ENCODE assay signal across 22 cellular contexts in the genomic region with DNA sequence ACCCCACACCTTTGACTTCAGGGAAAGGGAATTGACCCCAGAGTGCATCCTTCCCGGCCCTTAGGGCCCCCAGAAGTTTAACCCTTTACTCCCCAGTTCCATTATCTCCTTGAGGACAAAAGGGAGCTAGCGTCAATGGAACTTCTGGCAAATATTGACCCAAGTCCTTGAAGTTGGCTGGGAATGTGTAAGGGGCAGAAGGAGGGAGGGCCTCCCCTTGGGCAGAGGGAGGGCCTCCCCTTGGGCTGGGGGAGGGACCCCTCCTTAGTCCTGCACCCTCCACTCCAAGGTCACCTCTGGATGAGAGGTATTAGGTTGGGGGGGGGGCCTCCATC. TPM values are rescaled to one million over a fixed set of nuclear protein-coding genes. Genes with fewer than 3 reads are reported as not detected.
A peak's percentile ranks its signal among the peaks of the same experiment; 100 is the strongest.
DNase-seq lines count a peak whose midpoint lies in the region; ATAC-seq, FAIRE-seq and TF ChIP-seq lines count a peak whose summit lies in the region.
"Had no signal": no experiment of that assay in that cellular context is flagged by ENCODE, and none has a peak within 500 bp of the region (broad histone marks: within the 10 kb centered on the region; RNA-seq: fewer than 3 reads in every experiment).

No MANE protein-coding gene starts in this region.

- peaks cover 0 to 17% of the 10 kb centered on the region in 2 experiments for H4K20me1 ChIP-seq in H1 (replicated peaks in 1 of 2; ENCODE audit: control insufficient read depth in 1 of 2, insufficient read depth in 2 of 2, low read length in 2 of 2)
- no peaks in the 10 kb centered on the region for H4K20me1 ChIP-seq in osteoblast (ENCODE audit: insufficient read depth, low read length)

- H4K91ac ChIP-seq in H1 (replicated peaks; ENCODE audit: insufficient read length, low read length) = peak overlapping the region; percentile 96

- no peaks in the 10 kb centered on the region for H3K79me2 ChIP-seq in H1 (ENCODE audit: control insufficient read depth in 1 of 2, insufficient read depth in 2 of 2, low read length in 2 of 2)
- no peaks in the 10 kb centered on the region for H3K79me2 ChIP-seq in osteoblast (ENCODE audit: insufficient read depth, low read length)

- H3K23me2 ChIP-seq in H1 (ENCODE audit: low read depth, low read length) = peaks cover 24% of the 10 kb centered on the region

- WGBS in H1 (ENCODE audit: extremely low coverage in 1 of 2, insufficient coverage in 1 of 2, insufficient read length in 1 of 2, insufficient replicate concordance in 2 of 2, low coverage in 1 of 2, low lambda C conversion rate in 2 of 2, missing lambda C conversion rate in 1 of 2), 2 experiments = 42% methylated on average over 2 of the region's 2 CpGs; no CpG with 5 or more reads in 1 of the 2 experiments

- no peak for TF ChIP-seq EP300 in H1 (IDR thresholded peaks at IDR 0.05; ENCODE audit: borderline replicate concordance in 1 of 2, low read depth in 2 of 2, low read length in 2 of 2)

- no peak overlapping the region for H3K23ac ChIP-seq in H1 (ENCODE audit: insufficient read length)

- no peak overlapping the region for H3K18ac ChIP-seq in H1 (ENCODE audit: extremely low read depth, low read length)

- no peak overlapping the region for H2AK5ac ChIP-seq in H1 (ENCODE audit: low read depth, low read length)

- H2BK20ac ChIP-seq in H1 (ENCODE audit: low read length) = peak overlapping the region; percentile 4; the same call in 1 of the 2 replicates

- peak overlapping the region in 1 of 2 experiments; percentile 95; a peak in 2 of 4 replicates for H3K4me2 ChIP-seq in H1 (ENCODE audit: insufficient read depth in 1 of 2, low read depth in 2 of 2, low read length in 2 of 2)
- H3K4me2 ChIP-seq in osteoblast (ENCODE audit: insufficient read depth, low read length) = no peak overlapping the region
- H3K4me2 ChIP-seq: A549 had no signal

- H2BK15ac ChIP-seq in H1 (ENCODE audit: low read length) = no peak overlapping the region

- no peak overlapping the region for H4K5ac ChIP-seq in H1 (ENCODE audit: insufficient read length, low read depth, low read length)

- peaks cover 86 to 96% (median 96%) of the 10 kb centered on the region in 4 experiments for H3K27me3 ChIP-seq in H1 (replicated peaks in 1 of 4; ENCODE audit: control insufficient read depth in 3 of 4, extremely low read depth in 1 of 4, insufficient read depth in 3 of 4, low read length in 3 of 4)
- peaks cover 91 to 96% of the 10 kb centered on the region in 2 donors for H3K27me3 ChIP-seq in left lung
- peaks cover 75% of the 10 kb centered on the region for H3K27me3 ChIP-seq in osteoblast (ENCODE audit: insufficient read depth, low read length)

- POLR2A ChIA-PET in H1 (lab: Charles Lee; ENCODE audit: partially characterized antibody) = interaction anchor here (0.7 to 1.3 kb wide), 6 partner anchors 9 to 66 kb away, joined by 3 to 4 read pairs (median 3); no protein-coding TSS in a partner anchor

- peak; percentile 60 for ATAC-seq in left lung
- ATAC-seq in HG03354 (IDR thresholded peaks at IDR 0.05; ENCODE audit: poor library complexity, severe bottlenecking, unreplicated experiment) = no peak

- CTCF ChIA-PET in H1 (lab: Charles Lee; ENCODE audit: partially characterized antibody) = interaction anchor here (0.6 to 1.7 kb wide), 6 partner anchors 11 to 134 kb away, joined by 3 to 5 read pairs (median 4); no protein-coding TSS in a partner anchor

- no peak for FAIRE-seq in H1 (lab: Jason Lieb, UNC)
- FAIRE-seq: A549, GM12892, GM18507 had no signal

- no peak for TF ChIP-seq POLR2A in H1 (IDR thresholded peaks at IDR 0.05; ENCODE audit: control extremely low read depth in 1 of 2, low read depth in 2 of 2, low read length in 2 of 2)

- no peak overlapping the region for H3K14ac ChIP-seq in H1 (ENCODE audit: insufficient read length)

- H3K79me1 ChIP-seq in H1 (ENCODE audit: low read depth, low read length) = no peaks in the 10 kb centered on the region

- DNase-seq in DMS53 (lab: John Stamatoyannopoulos, UW) (peak; percentile 22), DMS53 treated with DMSO at 0.1 percent for 48 hours (lab: John Stamatoyannopoulos, UW; ENCODE audit: unreplicated experiment) (no peak), H1 (ENCODE audit: low read depth in 1 of 2, low spot score in 2 of 2) (no peak), left lung (no peak), osteoblast (ENCODE audit: insufficient read length, low spot score, missing footprints) (peak; percentile 80), kidney glomerular epithelial cell (lab: John Stamatoyannopoulos, UW) (no peak), foreskin melanocyte (no peak)
- DNase-seq: AML-193; Calu3; CD4-positive, alpha-beta memory T cell; DMS 273 treated with DMSO at 0.1 percent for 48 hours; DMS79; GDM1; GOT3; H9 had no signal

- peak overlapping the region; percentile 94; the same call in 1 of the 2 replicates for H2BK5ac ChIP-seq in H1 (ENCODE audit: low read depth, low read length)

- peaks cover 28 to 61% (median 41%) of the 10 kb centered on the region in 4 experiments for H3K4me1 ChIP-seq in H1 (replicated peaks in 1 of 4; ENCODE audit: control insufficient read depth in 3 of 4, insufficient read depth in 4 of 4, low read length in 3 of 4)
- H3K4me1 ChIP-seq in left lung = peaks cover 22 to 46% of the 10 kb centered on the region in 2 donors
- peaks cover 6% of the 10 kb centered on the region for H3K4me1 ChIP-seq in osteoblast (ENCODE audit: insufficient read depth, low read length)

- peaks cover 0 to 17% (median 0%) of the 10 kb centered on the region in 4 experiments; a peak in 1 of 8 replicates for H3K36me3 ChIP-seq in H1 (ENCODE audit: control insufficient read depth in 2 of 4, insufficient read depth in 4 of 4, low read length in 3 of 4)
- H3K36me3 ChIP-seq in left lung = no peaks in the 10 kb centered on the region
- H3K36me3 ChIP-seq in osteoblast (ENCODE audit: insufficient read depth, low read length) = no peaks in the 10 kb centered on the region

- H2AFZ ChIP-seq in H1 (ENCODE audit: low read length) = no peak overlapping the region
- H2AFZ ChIP-seq in osteoblast (ENCODE audit: low read length) = no peak overlapping the region

- no peak overlapping the region for H3K9ac ChIP-seq in H1 (replicated peaks in 1 of 4; ENCODE audit: extremely low read depth in 1 of 4, low read depth in 3 of 4, low read length in 3 of 4)

- H3K56ac ChIP-seq in H1 (replicated peaks; ENCODE audit: insufficient read length, low read depth, low read length) = no peak overlapping the region

- TF ChIP-seq RAD21 in H1 (IDR thresholded peaks at IDR 0.05 in 1 of 2, conservative IDR thresholded peaks at IDR 0.05 in 1 of 2; ENCODE audit: low read depth in 2 of 2, low read length in 2 of 2) = no peak

- H3K9me3 ChIP-seq in H1 (ENCODE audit: insufficient read depth in 2 of 2, low read depth in 1 of 2, low read length in 1 of 2) = no peaks in the 10 kb centered on the region
- no peaks in the 10 kb centered on the region for H3K9me3 ChIP-seq in left lung
- no peaks in the 10 kb centered on the region for H3K9me3 ChIP-seq in osteoblast (ENCODE audit: low read depth, low read length)
- H3K9me3 ChIP-seq: A549 had no signal

- TF ChIP-seq CTCF in H1 (IDR thresholded peaks at IDR 0.05; ENCODE audit: control extremely low read depth in 1 of 3, insufficient read depth in 1 of 3, low read depth in 1 of 3, low read length in 3 of 3) = no peak
- TF ChIP-seq CTCF in left lung (IDR thresholded peaks at IDR 0.05) = no peak
- no peak for TF ChIP-seq CTCF in osteoblast (IDR thresholded peaks at IDR 0.05; ENCODE audit: extremely low read depth, low read depth, low read length)

- H2BK12ac ChIP-seq in H1 (ENCODE audit: low read depth, low read length) = peak overlapping the region; percentile 68; the same call in 1 of the 2 replicates

- H3K4ac ChIP-seq in H1 (replicated peaks; ENCODE audit: insufficient read length, low read depth, low read length) = no peak overlapping the region

- H3K4me3 ChIP-seq in H1 (ENCODE audit: extremely low read depth in 1 of 4, insufficient read depth in 2 of 4, low read depth in 3 of 4, low read length in 4 of 4) = no peak overlapping the region
- no peak overlapping the region for H3K4me3 ChIP-seq in left lung
- H3K4me3 ChIP-seq in osteoblast (ENCODE audit: insufficient read depth, low read length) = no peak overlapping the region
- H3K4me3 ChIP-seq: A549 had no signal

- H2BK120ac ChIP-seq in H1 (replicated peaks; ENCODE audit: low read depth, low read length) = peak overlapping the region; percentile 39

- no peak overlapping the region for H3K27ac ChIP-seq in H1 (ENCODE audit: low read depth, low read length)
- H3K27ac ChIP-seq in left lung = no peak overlapping the region
- no peak overlapping the region for H3K27ac ChIP-seq in osteoblast (ENCODE audit: low read depth, low read length)
- H3K27ac ChIP-seq: 22Rv1, A549, C4-2B had no signal

- intact Hi-C loops in left lung (cut with DNase I) = no loop called here

- no peak overlapping the region for H4K8ac ChIP-seq in H1 (ENCODE audit: extremely low read depth, insufficient read depth, low read length)

RNA-seq across cellular contexts. Expression of gene TMEM59L, which starts 3.0 kb away (rescaled TPM):
- 8.6 and 12.2 TPM in 2 replicates for total RNA-seq in H1 (2021; fragmentation: NEBNext Ultra II Directional; extraction: Animal tissue kit (Norgen Biotek cat#: 25700))
- polyA plus RNA-seq in H1 (2011; rRNA removed) = 4.0 and 10.4 TPM in 2 replicates
- 6.1 TPM for polyA plus RNA-seq in H1 (2011; cell fraction: cytosol; rRNA removed)
- polyA plus RNA-seq in H1 (2011; cell fraction: nucleus; rRNA removed) = 34.5 TPM
- 5.8 to 11.5 TPM (median 11.1 TPM) in 4 replicates for polyA plus RNA-seq in H1 (2012, experiment 1 of 2)
- polyA plus RNA-seq in H1 (2012, experiment 2 of 2) = 10.7 TPM
- 37.3 TPM for polyA plus RNA-seq in H1 (2013, experiment 1 of 2)
- polyA plus RNA-seq in H1 (2013, experiment 2 of 2) = 37.3 TPM
- 0.56 and 0.82 TPM in 2 replicates for polyA minus RNA-seq in H1 (2011; rRNA and poly(A)+ RNA removed)
- polyA minus RNA-seq in H1 (2011; cell fraction: cytosol; rRNA and poly(A)+ RNA removed) = 9.2 TPM
- polyA minus RNA-seq in H1 (2011; cell fraction: nucleus; rRNA and poly(A)+ RNA removed) = 5.0 TPM
- total RNA-seq in left lung (1 to 10 TPM; 1.6 to 4.9 TPM), osteoblast (0.36 and 2.1 TPM in 2 replicates)
- total RNA-seq: CD4-positive, alpha-beta memory T cell; HT-29 had no signal
- polyA plus RNA-seq: CD4-positive, alpha-beta memory T cell had no signal

RNA-seq across cellular contexts. Expression of gene CRLF1, which starts 3.1 kb away (rescaled TPM):
- 9.5 and 10.3 TPM in 2 replicates for total RNA-seq in H1 (2021; fragmentation: NEBNext Ultra II Directional; extraction: Animal tissue kit (Norgen Biotek cat#: 25700))
- 7.2 and 19.2 TPM in 2 replicates for polyA plus RNA-seq in H1 (2011; rRNA removed)
- 10.3 TPM for polyA plus RNA-seq in H1 (2011; cell fraction: cytosol; rRNA removed)
- polyA plus RNA-seq in H1 (2011; cell fraction: nucleus; rRNA removed) = 15.8 TPM
- 5.8 to 11.1 TPM (median 9.9 TPM) in 4 replicates for polyA plus RNA-seq in H1 (2012, experiment 1 of 2)
- polyA plus RNA-seq in H1 (2012, experiment 2 of 2) = 10.1 TPM
- 46.8 TPM for polyA plus RNA-seq in H1 (2013, experiment 1 of 2)
- 48.9 TPM for polyA plus RNA-seq in H1 (2013, experiment 2 of 2)
- 0.68 and 2.1 TPM in 2 replicates for polyA minus RNA-seq in H1 (2011; rRNA and poly(A)+ RNA removed)
- 7.1 TPM for polyA minus RNA-seq in H1 (2011; cell fraction: cytosol; rRNA and poly(A)+ RNA removed)
- 2.5 TPM for polyA minus RNA-seq in H1 (2011; cell fraction: nucleus; rRNA and poly(A)+ RNA removed)
- total RNA-seq in left lung (10 to 100 TPM; 22.5 to 44.7 TPM), osteoblast (6.9 and 15.9 TPM in 2 replicates)
- total RNA-seq: Calu3; CD4-positive, alpha-beta memory T cell; HT-29 had no signal

RNA-seq across cellular contexts. Expression of gene REX1BD, which starts 21.1 kb away (rescaled TPM):
- 56.8 and 63.1 TPM in 2 replicates for total RNA-seq in H1 (2021; fragmentation: NEBNext Ultra II Directional; extraction: Animal tissue kit (Norgen Biotek cat#: 25700))
- 62.7 and 132 TPM in 2 replicates for polyA plus RNA-seq in H1 (2011; rRNA removed)
- polyA plus RNA-seq in H1 (2011; cell fraction: cytosol; rRNA removed) = 95.5 TPM
- polyA plus RNA-seq in H1 (2011; cell fraction: nucleus; rRNA removed) = 203 TPM
- polyA plus RNA-seq in H1 (2012, experiment 1 of 2) = 24.8 to 73.2 TPM (median 62.2 TPM) in 4 replicates
- polyA plus RNA-seq in H1 (2012, experiment 2 of 2) = 46.1 TPM
- polyA plus RNA-seq in H1 (2013, experiment 1 of 2) = 101 TPM
- polyA plus RNA-seq in H1 (2013, experiment 2 of 2) = 91.7 TPM
- polyA minus RNA-seq in H1 (2011; rRNA and poly(A)+ RNA removed) = 2.7 and 3.3 TPM in 2 replicates
- polyA minus RNA-seq in H1 (2011; cell fraction: cytosol; rRNA and poly(A)+ RNA removed) = 32.8 TPM
- 20.1 TPM for polyA minus RNA-seq in H1 (2011; cell fraction: nucleus; rRNA and poly(A)+ RNA removed)
- 10 to 100 TPM; 51.7 to 52.1 TPM for total RNA-seq in left lung
- total RNA-seq in osteoblast = 27.7 and 29.7 TPM in 2 replicates

RNA-seq across cellular contexts. Expression of gene KLHL26, which starts 27.1 kb away (rescaled TPM):
- total RNA-seq in H1 (2021; fragmentation: NEBNext Ultra II Directional; extraction: Animal tissue kit (Norgen Biotek cat#: 25700)) = 8.8 and 9.0 TPM in 2 replicates
- 2.2 and 6.7 TPM in 2 replicates for polyA plus RNA-seq in H1 (2011; rRNA removed)
- 5.5 TPM for polyA plus RNA-seq in H1 (2011; cell fraction: cytosol; rRNA removed)
- 6.8 TPM for polyA plus RNA-seq in H1 (2011; cell fraction: nucleus; rRNA removed)
- 4.9 to 9.1 TPM (median 6.0 TPM) in 4 replicates for polyA plus RNA-seq in H1 (2012, experiment 1 of 2)
- 5.2 TPM for polyA plus RNA-seq in H1 (2012, experiment 2 of 2)
- polyA plus RNA-seq in H1 (2013, experiment 1 of 2) = 4.2 TPM
- polyA plus RNA-seq in H1 (2013, experiment 2 of 2) = 4.0 TPM
- polyA minus RNA-seq in H1 (2011; rRNA and poly(A)+ RNA removed) = 6.3 and 8.8 TPM in 2 replicates
- polyA minus RNA-seq in H1 (2011; cell fraction: cytosol; rRNA and poly(A)+ RNA removed) = 11.4 TPM
- polyA minus RNA-seq in H1 (2011; cell fraction: nucleus; rRNA and poly(A)+ RNA removed) = 3.9 TPM
- total RNA-seq in left lung (10 to 100 TPM in 1 of 2 donors, 1 to 10 TPM in 1; 9.0 to 10.4 TPM), osteoblast (5.1 and 5.3 TPM in 2 replicates)

RNA-seq across cellular contexts. Expression of gene UBA52, which starts 38.0 kb away (rescaled TPM):
- total RNA-seq in H1 (2021; fragmentation: NEBNext Ultra II Directional; extraction: Animal tissue kit (Norgen Biotek cat#: 25700)) = 1,331 and 1,340 TPM in 2 replicates
- 2,924 and 5,409 TPM in 2 replicates for polyA plus RNA-seq in H1 (2011; rRNA removed)
- 3,548 TPM for polyA plus RNA-seq in H1 (2011; cell fraction: cytosol; rRNA removed)
- polyA plus RNA-seq in H1 (2011; cell fraction: nucleus; rRNA removed) = 1,787 TPM
- polyA plus RNA-seq in H1 (2012, experiment 1 of 2) = 2,370 to 2,796 TPM (median 2,589 TPM) in 4 replicates
- polyA plus RNA-seq in H1 (2012, experiment 2 of 2) = 3,432 TPM
- polyA plus RNA-seq in H1 (2013, experiment 1 of 2) = 1,517 TPM
- 1,516 TPM for polyA plus RNA-seq in H1 (2013, experiment 2 of 2)
- 1,852 and 1,905 TPM in 2 replicates for polyA minus RNA-seq in H1 (2011; rRNA and poly(A)+ RNA removed)
- polyA minus RNA-seq in H1 (2011; cell fraction: cytosol; rRNA and poly(A)+ RNA removed) = 518 TPM
- polyA minus RNA-seq in H1 (2011; cell fraction: nucleus; rRNA and poly(A)+ RNA removed) = 613 TPM
- total RNA-seq in left lung = 100 to 1,000 TPM; 922 to 971 TPM
- total RNA-seq in osteoblast = 554 and 556 TPM in 2 replicates

Comparison
In these comparisons a context has a peak if more than half of its experiments do, and no peak if none do; other contexts are left out.
1. DNase-seq: peak in DMS53 (single experiment) and osteoblast (single experiment); none in DMS53 treated with DMSO at 0.1 percent for 48 hours (single experiment), H1 (0 of 2), left lung (0 of 2), kidney glomerular epithelial cell (single experiment) and foreskin melanocyte (single experiment).